18 cellular contexts compared by ENCODE assay signal in genomic region chr14:23344481-23344880, GRCh38. TPM values are rescaled to one million over a fixed set of nuclear protein-coding genes. Genes with fewer than 3 reads are reported as not detected.
DNase-seq lines count a peak whose midpoint lies in the region; ATAC-seq and TF ChIP-seq lines count a peak whose summit lies in the region.
"Had no signal": no experiment of that assay in that cellular context is flagged by ENCODE, and none has a peak within 500 bp of the region (broad histone marks: within the 10 kb centered on the region; RNA-seq: fewer than 3 reads in every experiment).

No MANE protein-coding gene starts in this region.

- DNase-seq in A673 (ENCODE audit: low spot score) (no peak), HFF-Myc (ENCODE audit: extremely low read depth, low read depth) (no peak), brain microvascular endothelial cell (no peak), left lobe of liver (ENCODE audit: low spot score) (peak; percentile 4), NCI-H748 (lab: John Stamatoyannopoulos, UW; ENCODE audit: unreplicated experiment) (no peak), NAMALWA (ENCODE audit: low spot score) (no peak)
- DNase-seq: 8988T, DMS79, NCI-H146, NCI-H2081 treated with DMSO at 0.1 percent for 48 hours, NCI-H2227 treated with DMSO at 0.1 percent for 48 hours, NCI-H526 had no signal

- POLR2A ChIA-PET in A673 (lab: Charles Lee; ENCODE audit: low non-redundant PET) = no interaction called here

- intact Hi-C loops in A673 (cut with micrococcal nuclease; ENCODE audit: unreplicated experiment) = no loop called here

- H3K27me3 ChIP-seq in A673 (replicated peaks; ENCODE audit: insufficient read depth, low read depth, low read length, poor library complexity) = no peaks in the 10 kb centered on the region
- no peaks in the 10 kb centered on the region for H3K27me3 ChIP-seq in brain microvascular endothelial cell (replicated peaks)

- no TSS peak for BruUV-seq in A673 (replicated peaks; lab: Mats Ljungman, UMichigan)

- no peak overlapping the region for H3K4me3 ChIP-seq in A673 (ENCODE audit: low read depth, low read length, poor library complexity, severe bottlenecking)
- H3K4me3 ChIP-seq in HFF-Myc (replicated peaks; ENCODE audit: low read depth, low read length) = no peak overlapping the region
- H3K4me3 ChIP-seq in brain microvascular endothelial cell (ENCODE audit: low read depth, low read length) = no peak overlapping the region
- H3K4me3 ChIP-seq: GM23338 had no signal

- TF ChIP-seq CTCF in A673 (conservative IDR thresholded peaks at IDR 0.05; ENCODE audit: low read depth, low read length) (peak; percentile 31; the same call in 1 of the 2 replicates), HFF-Myc (IDR thresholded peaks at IDR 0.05; ENCODE audit: low read depth, low read length, missing control alignments) (peak; percentile 13), brain microvascular endothelial cell (IDR thresholded peaks at IDR 0.05; ENCODE audit: low read depth, low read length, missing control alignments) (peak; percentile 26)

- CTCF ChIA-PET in A673 (lab: Charles Lee) = no interaction called here

- H3K4me1 ChIP-seq in A673 (ENCODE audit: insufficient read depth, low read length, poor library complexity, severe bottlenecking) = no peaks in the 10 kb centered on the region

- no peaks in the 10 kb centered on the region for H3K36me3 ChIP-seq in A673 (ENCODE audit: insufficient read depth, low read length, poor library complexity, severe bottlenecking)
- no peaks in the 10 kb centered on the region for H3K36me3 ChIP-seq in brain microvascular endothelial cell (replicated peaks)

- ATAC-seq in left lobe of liver (no peak), GM18870 (IDR thresholded peaks at IDR 0.05; ENCODE audit: unreplicated experiment) (no peak), GM21367 (IDR thresholded peaks at IDR 0.05; ENCODE audit: unreplicated experiment) (no peak)
- ATAC-seq: GM23338 had no signal

- peaks cover 14% of the 10 kb centered on the region for H3K9me3 ChIP-seq in A673 (ENCODE audit: low read depth, low read length, poor library complexity, severe bottlenecking)

- in situ Hi-C loops in brain microvascular endothelial cell (cut with HindIII; ENCODE audit: low pct_ligation_motif_present, low sequenced_read_pairs) = no loop called here

- no peak overlapping the region for H3K27ac ChIP-seq in A673 (ENCODE audit: low read depth, low read length, poor library complexity, severe bottlenecking)
- H3K27ac ChIP-seq in brain microvascular endothelial cell = no peak overlapping the region

RNA-seq across cellular contexts. Expression of gene SLC22A17, which starts 8.2 kb away (rescaled TPM):
- total RNA-seq in A673 (2021) = 23.0 and 28.4 TPM in 2 replicates
- 3.6 TPM for total RNA-seq in left lobe of liver
- total RNA-seq: HT-29 had no signal

RNA-seq across cellular contexts. Expression of gene EFS, which starts 20.5 kb away (rescaled TPM):
- total RNA-seq in A673 (2021) = 55.9 and 60.9 TPM in 2 replicates
- total RNA-seq in left lobe of liver = 0.68 TPM
- total RNA-seq: HT-29; T-helper 2 cell treated with Interferon-gamma antibody and Interleukin-4, amounts not matched to agents 100 ng/mL and 5 ng/mL, for 36 hours had no signal

RNA-seq across cellular contexts. Expression of gene PABPN1, which starts 23.2 kb away (rescaled TPM):
- total RNA-seq in A673 (2021) (275 and 287 TPM in 2 replicates), left lobe of liver (86.9 TPM)

RNA-seq across cellular contexts. Expression of gene IL25, which starts 28.1 kb away (rescaled TPM):
- total RNA-seq in A673 (2021) (not detected in 2 replicates), left lobe of liver (not detected)
- total RNA-seq: GM23338; HT-29; RPMI7951; T-helper 2 cell treated with Interferon-gamma antibody and Interleukin-4, amounts not matched to agents 100 ng/mL and 5 ng/mL, for 36 hours had no signal

RNA-seq across cellular contexts. Expression of gene CMTM5, which starts 32.4 kb away (rescaled TPM):
- total RNA-seq in A673 (2021) (not detected in 2 replicates), left lobe of liver (not detected)
- total RNA-seq: HT-29; T-helper 2 cell treated with Interferon-gamma antibody and Interleukin-4, amounts not matched to agents 100 ng/mL and 5 ng/mL, for 36 hours had no signal

Comparison
In these comparisons a context has a peak if more than half of its experiments do, and no peak if none do; other contexts are left out.
1. RNA of gene EFS, which starts 20.5 kb away (total RNA-seq): 55.9 to 60.9 TPM in A673; 0.68 TPM in left lobe of liver (single experiment); every median in the first group is over 10 times any median in the second.
2. Peak in every context shown above with its lines, with median percentiles within 50 percentile points of each other: CTCF ChIP-seq.